Comparison of ENCODE assay signal across 1 cellular context in genomic region chr3:187210555-187211327, GRCh38.
TF ChIP-seq lines count a peak whose summit lies in the region.

No MANE protein-coding gene starts in this region.

TF ChIP-seq in GM23338, 12 proteins besides CTCF, POLR2A, EP300 and RAD21 (continued from another document):
- TF ChIP-seq ETS1 (IDR thresholded peaks at IDR 0.05) = no peak
- no peak for TF ChIP-seq POLR2AphosphoS5 (IDR thresholded peaks at IDR 0.05; ENCODE audit: low read depth)
- no peak for TF ChIP-seq EZH2phosphoT487 (IDR thresholded peaks at IDR 0.05; ENCODE audit: unreplicated experiment)
- TF ChIP-seq STAT1 (IDR thresholded peaks at IDR 0.05; ENCODE audit: unreplicated experiment) = no peak
- TF ChIP-seq ZNF331 (CRISPR knock-in tag; IDR thresholded peaks at IDR 0.05; ENCODE audit: low read depth) = no peak
- TF ChIP-seq JUNB (IDR thresholded peaks at IDR 0.05; ENCODE audit: unreplicated experiment) = no peak
